22 cellular contexts compared by ENCODE assay signal in genomic region chr4:179110816-179111215, GRCh38.
"Had no signal": no experiment of that assay in that cellular context is flagged by ENCODE, and none has a peak within 500 bp of the region (broad histone marks: within the 10 kb centered on the region; RNA-seq: fewer than 3 reads in every experiment).

No MANE protein-coding gene starts in this region.

- H3K36me3 ChIP-seq: adrenal gland, SJCRH30, WERI-Rb-1 had no signal

- H3K9me3 ChIP-seq: SJCRH30, SK-N-SH had no signal

- FAIRE-seq: K562 had no signal

- H3K4me1 ChIP-seq: adrenal gland, SJCRH30 had no signal

- DNase-seq: activated CD4-positive, alpha-beta memory T cell treated with anti-CD3 and anti-CD28 coated beads, Interleukin-2, amount 10 ng/mL, durations not matched to agents 7 days and 5 days; activated CD4-positive, alpha-beta T cell treated with anti-CD3 and anti-CD28 coated beads for 36 hours; activated CD4-positive, alpha-beta T cell treated with anti-CD3 and anti-CD28 coated beads, Interleukin-2, amount 50 U/mL, for 1 hour; activated naive CD4-positive, alpha-beta T cell treated with anti-CD3 and anti-CD28 coated beads, Interleukin-2, amount 50 U/mL, for 16 hours; activated naive CD8-positive, alpha-beta T cell treated with anti-CD3 and anti-CD28 coated beads, Interleukin-2, amount 10 ng/mL, durations not matched to agents 7 days and 5 days; activated T-cell treated with anti-CD3 and anti-CD28 coated beads for 4 hours; activated T-cell treated with anti-CD3 and anti-CD28 coated beads, Interleukin-2, amount 50 U/mL, for 72 hours; adrenal gland; aorta; Karpas-422; NCI-H1105 treated with DMSO at 0.1 percent for 48 hours; NCI-H1436 treated with DMSO at 0.1 percent for 48 hours; NCI-H187; NCI-H2081; NCI-H446; Right ventricle myocardium superior; RPMI8226; SK-N-SH; T-helper 1 cell; WERI-Rb-1 had no signal

- H3K27me3 ChIP-seq: adrenal gland, SJCRH30 had no signal

- H3K4me3 ChIP-seq: adrenal gland, K562, SJCRH30 had no signal

- ATAC-seq: activated CD4-positive, alpha-beta T cell treated with anti-CD3 and anti-CD28 coated beads for 36 hours; activated T-cell treated with anti-CD3 and anti-CD28 coated beads, Interleukin-2, amount 50 U/mL, for 72 hours; K562 had no signal

- H3K9ac ChIP-seq: SK-N-SH had no signal

- H3K27ac ChIP-seq: adrenal gland, SJCRH30, WERI-Rb-1 had no signal

- H3K4me2 ChIP-seq: SK-N-SH had no signal
